1 cellular context compared by ENCODE assay signal in genomic region chr2:54593249-54593648, GRCh38.
A peak's percentile ranks its signal among the peaks of the same experiment; 100 is the strongest.
TF ChIP-seq lines count a peak whose summit lies in the region.

No MANE protein-coding gene starts in this region.

TF ChIP-seq in HepG2, 621 proteins besides CTCF, POLR2A, EP300 and RAD21:
- TF ChIP-seq CEBPZ (IDR thresholded peaks at IDR 0.05; ENCODE audit: low read length) (no peak), RBM22 (optimal IDR thresholded peaks at IDR 0.05; ENCODE audit: low read length) (peak; percentile 97), MYPOP (CRISPR knock-in tag; IDR thresholded peaks at IDR 0.05) (0 out of 2 replicates have a peak, but pooled peaks have one; percentile 2), ELK4 (CRISPR knock-in tag; IDR thresholded peaks at IDR 0.05; ENCODE audit: borderline replicate concordance) (no peak)
